1 cellular context compared by ENCODE assay signal in genomic region chr13:95535243-95535642, GRCh38.
TF ChIP-seq lines count a peak whose summit lies in the region.

No MANE protein-coding gene starts in this region.

TF ChIP-seq in HepG2, 621 proteins besides CTCF, POLR2A, EP300 and RAD21 (continued from another document):
- TF ChIP-seq, protein P1, sequence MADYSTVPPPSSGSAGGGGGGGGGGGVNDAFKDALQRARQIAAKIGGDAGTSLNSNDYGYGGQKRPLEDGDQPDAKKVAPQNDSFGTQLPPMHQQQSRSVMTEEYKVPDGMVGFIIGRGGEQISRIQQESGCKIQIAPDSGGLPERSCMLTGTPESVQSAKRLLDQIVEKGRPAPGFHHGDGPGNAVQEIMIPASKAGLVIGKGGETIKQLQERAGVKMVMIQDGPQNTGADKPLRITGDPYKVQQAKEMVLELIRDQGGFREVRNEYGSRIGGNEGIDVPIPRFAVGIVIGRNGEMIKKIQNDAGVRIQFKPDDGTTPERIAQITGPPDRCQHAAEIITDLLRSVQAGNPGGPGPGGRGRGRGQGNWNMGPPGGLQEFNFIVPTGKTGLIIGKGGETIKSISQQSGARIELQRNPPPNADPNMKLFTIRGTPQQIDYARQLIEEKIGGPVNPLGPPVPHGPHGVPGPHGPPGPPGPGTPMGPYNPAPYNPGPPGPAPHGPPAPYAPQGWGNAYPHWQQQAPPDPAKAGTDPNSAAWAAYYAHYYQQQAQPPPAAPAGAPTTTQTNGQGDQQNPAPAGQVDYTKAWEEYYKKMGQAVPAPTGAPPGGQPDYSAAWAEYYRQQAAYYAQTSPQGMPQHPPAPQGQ (CRISPR knock-in tag; IDR thresholded peaks at IDR 0.05; ENCODE audit: borderline replicate concordance) = no peak
- TF ChIP-seq WIZ (CRISPR knock-in tag; IDR thresholded peaks at IDR 0.05) (no peak), ZNF878 (CRISPR knock-in tag; IDR thresholded peaks at IDR 0.05) (0 out of 2 replicates have a peak, but pooled peaks have one; percentile 27), ZNF138 (CRISPR knock-in tag; IDR thresholded peaks at IDR 0.05; ENCODE audit: low read depth) (no peak), FOSL1 (CRISPR knock-in tag; IDR thresholded peaks at IDR 0.05; ENCODE audit: borderline replicate concordance) (peak; percentile 81), ZNF614 (CRISPR knock-in tag; IDR thresholded peaks at IDR 0.05; ENCODE audit: borderline replicate concordance) (0 out of 2 replicates have a peak, but pooled peaks have one; percentile 35), JUND (CRISPR knock-in tag; IDR thresholded peaks at IDR 0.05) (peak; percentile 79), NFYB (CRISPR knock-in tag; IDR thresholded peaks at IDR 0.05) (no peak), RARA (CRISPR knock-in tag; IDR thresholded peaks at IDR 0.05) (peak; percentile 67), NFE2L2 (IDR thresholded peaks at IDR 0.05; ENCODE audit: low read length) (peak; percentile 46; the same call in 1 of the 2 replicates), FOXA1 (IDR thresholded peaks at IDR 0.05) (peak; percentile 88), FOXA1 (CRISPR knock-in tag; IDR thresholded peaks at IDR 0.05) (peak; percentile 83), TBX3 (IDR thresholded peaks at IDR 0.05; ENCODE audit: borderline replicate concordance) (peak; percentile 93; the same call in 1 of the 2 replicates), ZNF441 (CRISPR knock-in tag; IDR thresholded peaks at IDR 0.05; ENCODE audit: borderline replicate concordance) (no peak), ZNF235 (CRISPR knock-in tag; IDR thresholded peaks at IDR 0.05; ENCODE audit: borderline replicate concordance) (no peak), ELF3 (CRISPR knock-in tag; IDR thresholded peaks at IDR 0.05) (0 out of 2 replicates have a peak, but pooled peaks have one; percentile 35), ZNF317 (CRISPR knock-in tag; IDR thresholded peaks at IDR 0.05) (no peak), TEAD3 (CRISPR knock-in tag; optimal IDR thresholded peaks at IDR 0.05; ENCODE audit: borderline replicate concordance) (peak; percentile 22), HOXD1 (CRISPR knock-in tag; IDR thresholded peaks at IDR 0.05) (peak; percentile 78; the same call in 1 of the 2 replicates), GATAD2A (CRISPR knock-in tag; IDR thresholded peaks at IDR 0.05) (0 out of 2 replicates have a peak, but pooled peaks have one; percentile 38), ZNF570 (CRISPR knock-in tag; IDR thresholded peaks at IDR 0.05; ENCODE audit: borderline replicate concordance) (no peak), NFE2 (CRISPR knock-in tag; IDR thresholded peaks at IDR 0.05) (0 out of 2 replicates have a peak, but pooled peaks have one; percentile 37), GRHL1 (CRISPR knock-in tag; conservative IDR thresholded peaks at IDR 0.05) (no peak), MTF2 (CRISPR knock-in tag; IDR thresholded peaks at IDR 0.05; ENCODE audit: borderline replicate concordance) (no peak), CREB1 (IDR thresholded peaks at IDR 0.05) (peak; percentile 58), CREB1 (CRISPR knock-in tag; IDR thresholded peaks at IDR 0.05) (0 out of 2 replicates have a peak, but pooled peaks have one; percentile 18), ZNF292 (CRISPR knock-in tag; IDR thresholded peaks at IDR 0.05; ENCODE audit: borderline replicate concordance, low read depth) (no peak), ZNF331 (CRISPR knock-in tag; IDR thresholded peaks at IDR 0.05) (no peak), TCF7 (IDR thresholded peaks at IDR 0.05; ENCODE audit: low read depth) (peak; percentile 41; the same call in 1 of the 2 replicates), MED13 (CRISPR knock-in tag; IDR thresholded peaks at IDR 0.05) (no peak), FOXM1 (CRISPR knock-in tag; IDR thresholded peaks at IDR 0.05) (no peak), ZNF460 (CRISPR knock-in tag; IDR thresholded peaks at IDR 0.05; ENCODE audit: borderline replicate concordance) (no peak), MXI1 (IDR thresholded peaks at IDR 0.05; ENCODE audit: borderline replicate concordance, low read depth, low read length) (no peak), ZNF562 (CRISPR knock-in tag; IDR thresholded peaks at IDR 0.05; ENCODE audit: borderline replicate concordance) (no peak), GZF1 (CRISPR knock-in tag; IDR thresholded peaks at IDR 0.05) (no peak), AHDC1 (CRISPR knock-in tag; IDR thresholded peaks at IDR 0.05; ENCODE audit: borderline replicate concordance) (peak; percentile 57; the same call in 1 of the 2 replicates), FOXA3 (CRISPR knock-in tag; IDR thresholded peaks at IDR 0.05) (peak; percentile 83), SOX13 (IDR thresholded peaks at IDR 0.05) (no peak), SOX13 (CRISPR knock-in tag; conservative IDR thresholded peaks at IDR 0.05 in 1 of 2, IDR thresholded peaks at IDR 0.05 in 1 of 2) (peak in 1 of 2 experiments; percentile 33; a peak in 1 of 4 replicates), ATF3 (CRISPR knock-in tag; IDR thresholded peaks at IDR 0.05) (peak; percentile 80; the same call in 1 of the 2 replicates)
- TF ChIP-seq, protein P2, sequence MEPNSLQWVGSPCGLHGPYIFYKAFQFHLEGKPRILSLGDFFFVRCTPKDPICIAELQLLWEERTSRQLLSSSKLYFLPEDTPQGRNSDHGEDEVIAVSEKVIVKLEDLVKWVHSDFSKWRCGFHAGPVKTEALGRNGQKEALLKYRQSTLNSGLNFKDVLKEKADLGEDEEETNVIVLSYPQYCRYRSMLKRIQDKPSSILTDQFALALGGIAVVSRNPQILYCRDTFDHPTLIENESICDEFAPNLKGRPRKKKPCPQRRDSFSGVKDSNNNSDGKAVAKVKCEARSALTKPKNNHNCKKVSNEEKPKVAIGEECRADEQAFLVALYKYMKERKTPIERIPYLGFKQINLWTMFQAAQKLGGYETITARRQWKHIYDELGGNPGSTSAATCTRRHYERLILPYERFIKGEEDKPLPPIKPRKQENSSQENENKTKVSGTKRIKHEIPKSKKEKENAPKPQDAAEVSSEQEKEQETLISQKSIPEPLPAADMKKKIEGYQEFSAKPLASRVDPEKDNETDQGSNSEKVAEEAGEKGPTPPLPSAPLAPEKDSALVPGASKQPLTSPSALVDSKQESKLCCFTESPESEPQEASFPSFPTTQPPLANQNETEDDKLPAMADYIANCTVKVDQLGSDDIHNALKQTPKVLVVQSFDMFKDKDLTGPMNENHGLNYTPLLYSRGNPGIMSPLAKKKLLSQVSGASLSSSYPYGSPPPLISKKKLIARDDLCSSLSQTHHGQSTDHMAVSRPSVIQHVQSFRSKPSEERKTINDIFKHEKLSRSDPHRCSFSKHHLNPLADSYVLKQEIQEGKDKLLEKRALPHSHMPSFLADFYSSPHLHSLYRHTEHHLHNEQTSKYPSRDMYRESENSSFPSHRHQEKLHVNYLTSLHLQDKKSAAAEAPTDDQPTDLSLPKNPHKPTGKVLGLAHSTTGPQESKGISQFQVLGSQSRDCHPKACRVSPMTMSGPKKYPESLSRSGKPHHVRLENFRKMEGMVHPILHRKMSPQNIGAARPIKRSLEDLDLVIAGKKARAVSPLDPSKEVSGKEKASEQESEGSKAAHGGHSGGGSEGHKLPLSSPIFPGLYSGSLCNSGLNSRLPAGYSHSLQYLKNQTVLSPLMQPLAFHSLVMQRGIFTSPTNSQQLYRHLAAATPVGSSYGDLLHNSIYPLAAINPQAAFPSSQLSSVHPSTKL (CRISPR knock-in tag; IDR thresholded peaks at IDR 0.05) = peak; percentile 72
